In genomic region chr6:159842035-159842434, GRCh38 we compare ENCODE assay signal across 14 cellular contexts. TPM values are rescaled to one million over a fixed set of nuclear protein-coding genes. Genes with fewer than 3 reads are reported as not detected.
DNase-seq lines count a peak whose midpoint lies in the region; ATAC-seq, FAIRE-seq and TF ChIP-seq lines count a peak whose summit lies in the region.
"Had no signal": no experiment of that assay in that cellular context is flagged by ENCODE, and none has a peak within 500 bp of the region (broad histone marks: within the 10 kb centered on the region; RNA-seq: fewer than 3 reads in every experiment).

No MANE protein-coding gene starts in this region.

- no peaks in the 10 kb centered on the region for H3K36me3 ChIP-seq in ascending aorta
- H3K36me3 ChIP-seq: HAP-1, tibial artery had no signal

- H3K27me3 ChIP-seq in ascending aorta: no peaks in the 10 kb centered on the region
- H3K27me3 ChIP-seq: tibial artery had no signal

- H3K4me3 ChIP-seq in ascending aorta: no peak overlapping the region
- H3K4me3 ChIP-seq: HAP-1, tibial artery had no signal

- no peaks in the 10 kb centered on the region for H3K9me3 ChIP-seq in ascending aorta
- H3K9me3 ChIP-seq: HAP-1, tibial artery had no signal

- in situ Hi-C loops in T47D (cut with HindIII; ENCODE audit: low pct_unique_long_range_greater_than_20kb, low sequenced_read_pairs): no loop called here

- H3K4me1 ChIP-seq in ascending aorta: no peaks in the 10 kb centered on the region
- H3K4me1 ChIP-seq: HAP-1 had no signal

- H3K27ac ChIP-seq in C4-2B (no peak overlapping the region), ascending aorta (no peak overlapping the region)
- H3K27ac ChIP-seq: tibial artery had no signal

- intact Hi-C loops in ascending aorta (cut with DNase I): no loop called here

- no peak for FAIRE-seq in frontal cortex (lab: Jason Lieb, UNC)

- DNase-seq in T47D (ENCODE audit: low read depth in 1 of 2, low spot score in 1 of 2): peak; percentile 16 to 67
- peak; percentile 14 to 32 for DNase-seq in lung microvascular endothelial cell (ENCODE audit: low read depth in 2 of 2)
- DNase-seq in ascending aorta (ENCODE audit: low spot score in 2 of 2): no peak
- no peak for DNase-seq in NCI-H2227 (lab: John Stamatoyannopoulos, UW; ENCODE audit: unreplicated experiment)
- no peak for DNase-seq in frontal cortex (ENCODE audit: low spot score in 2 of 2)
- DNase-seq: activated CD8-positive, alpha-beta memory T cell treated with anti-CD3 and anti-CD28 coated beads for 24 hours; DMS153; NCI-H187; stimulated activated CD4-positive, alpha-beta T cell treated with anti-CD3 and anti-CD28 coated beads, Interleukin-4, amount 100 ng/mL, for 4 hours; tibial artery had no signal

- peak; percentile 65 for TF ChIP-seq CTCF in C4-2B (conservative IDR thresholded peaks at IDR 0.05)
- peak; percentile 57 for TF ChIP-seq CTCF in LNCAP (IDR thresholded peaks at IDR 0.05)
- no peak for TF ChIP-seq CTCF in ascending aorta (IDR thresholded peaks at IDR 0.05)

- ATAC-seq in GM21737 (IDR thresholded peaks at IDR 0.05; ENCODE audit: unreplicated experiment): no peak

RNA-seq across cellular contexts. Expression of gene PNLDC1, which starts 42.0 kb away (rescaled TPM):
- total RNA-seq in lung microvascular endothelial cell (not detected in 2 replicates), ascending aorta (not detected), frontal cortex (not detected)

RNA-seq across cellular contexts. Expression of gene MAS1, which starts 48.8 kb away (rescaled TPM):
- total RNA-seq in lung microvascular endothelial cell: not detected in 2 replicates
- total RNA-seq in ascending aorta: not detected
- total RNA-seq in frontal cortex: 0.82 TPM

RNA-seq across cellular contexts. Expression of gene MRPL18, which starts 51.8 kb away (rescaled TPM):
- total RNA-seq in lung microvascular endothelial cell (50.1 and 69.8 TPM in 2 replicates), ascending aorta (119 TPM), frontal cortex (60.7 TPM)

RNA-seq across cellular contexts. Expression of gene TCP1, which starts 52.6 kb away (rescaled TPM):
- 245 and 262 TPM in 2 replicates for total RNA-seq in lung microvascular endothelial cell
- 46.7 TPM for total RNA-seq in ascending aorta
- 378 TPM for total RNA-seq in frontal cortex

Comparison
In these comparisons a context has a peak if more than half of its experiments do, and no peak if none do; other contexts are left out.
1. CTCF ChIP-seq: peak in C4-2B (single experiment) and LNCAP (single experiment); none in ascending aorta (0 of 3).
2. DNase-seq: peak in T47D (2 of 2) and lung microvascular endothelial cell (2 of 2); none in ascending aorta (0 of 2), NCI-H2227 (single experiment) and frontal cortex (0 of 2).